8 cellular contexts compared by ENCODE assay signal in the genomic region with DNA sequence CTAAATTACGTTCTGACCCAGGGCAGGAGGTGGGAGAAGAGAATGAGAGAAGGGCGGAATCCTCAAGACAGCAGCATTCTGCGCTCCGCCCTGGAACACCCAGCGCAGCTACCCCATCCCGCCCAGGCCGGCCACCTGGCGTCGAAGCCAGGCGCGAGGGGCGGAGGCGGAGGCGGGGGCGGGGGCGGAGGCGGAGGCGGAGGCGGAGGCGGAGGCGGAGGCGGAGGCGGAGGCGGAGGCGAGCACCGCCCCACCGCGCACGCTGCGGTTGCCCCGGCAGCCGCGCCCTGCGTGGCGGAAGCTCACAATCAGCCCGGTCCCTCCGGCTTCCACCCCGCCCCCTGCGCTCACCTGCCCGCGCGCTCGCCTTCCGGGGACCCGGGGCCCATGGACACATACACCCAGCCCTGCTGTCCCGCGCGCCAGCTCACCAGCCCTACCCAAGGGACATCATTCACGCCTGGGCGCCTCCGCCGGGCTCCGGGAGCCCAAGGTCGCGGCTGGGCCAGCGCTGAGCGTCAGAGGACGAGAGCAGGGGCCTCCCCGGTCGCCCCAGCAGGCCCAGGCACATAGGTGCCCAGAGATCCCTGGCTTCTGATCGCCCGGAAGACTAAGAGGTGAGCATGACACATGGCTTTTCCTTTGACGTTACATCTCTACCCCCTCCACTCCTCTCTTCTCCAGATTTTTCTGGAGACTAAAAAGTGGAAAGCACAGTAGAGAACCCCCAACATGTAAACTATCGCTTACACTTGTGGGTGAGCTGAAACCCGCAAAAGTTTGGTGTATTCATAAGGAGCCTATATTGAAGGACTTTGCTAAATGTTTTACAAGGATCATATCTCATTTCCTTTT. TPM values are rescaled to one million over a fixed set of nuclear protein-coding genes. Genes with fewer than 3 reads are reported as not detected.
A peak's percentile ranks its signal among the peaks of the same experiment; 100 is the strongest.
DNase-seq lines count a peak whose midpoint lies in the region; ATAC-seq and TF ChIP-seq lines count a peak whose summit lies in the region.

A gene (plus strand): TSS at position 271 of the 855 bp plus-strand sequence. CDS start 3,315 bp downstream, outside the sequence.

- no peaks in the 10 kb centered on the region for H3K27me3 ChIP-seq in kidney epithelial cell (ENCODE audit: control insufficient read depth, insufficient read depth, low read length)

- ATAC-seq in HG03097 (IDR thresholded peaks at IDR 0.05; ENCODE audit: low FRiP score, unreplicated experiment), result peak; percentile 98
- peak; percentile 82 to 92 for ATAC-seq in activated CD4-positive, CD25-positive, alpha-beta regulatory T cell treated with anti-CD3 and anti-CD28 coated beads, Interleukin-2, amount 50 U/mL, for 24 hours

- peak within 1 kb of the TSS; percentile 71 for H3K4me3 ChIP-seq in kidney epithelial cell (ENCODE audit: low read depth, low read length)

- TF ChIP-seq CTCF in kidney epithelial cell (IDR thresholded peaks at IDR 0.05; ENCODE audit: insufficient read depth, low read length, poor library complexity, severe bottlenecking), result no peak

- no peaks in the 10 kb centered on the region for H3K36me3 ChIP-seq in kidney epithelial cell (ENCODE audit: control insufficient read depth, insufficient read depth, low read length)

- peak; percentile 28 for DNase-seq in SKM-1 treated with dmso at 0.1 percent for 144 hours (lab: John Stamatoyannopoulos, UW; ENCODE audit: unreplicated experiment)
- no peak for DNase-seq in SKM-1 (lab: John Stamatoyannopoulos, UW; ENCODE audit: unreplicated experiment)
- DNase-seq in NCI-H2107 treated with DMSO at 0.1 percent for 48 hours (lab: John Stamatoyannopoulos, UW; ENCODE audit: unreplicated experiment), result peak; percentile 51
- peak; percentile 71 for DNase-seq in cerebellar cortex (ENCODE audit: low spot score)
- peak; percentile 7 for DNase-seq in kidney epithelial cell (ENCODE audit: low read depth)
- peak; percentile 27 to 47 for DNase-seq in stimulated activated CD4-positive, alpha-beta T cell treated with anti-CD3 and anti-CD28 coated beads, Interleukin-15, amount 100 ng/mL, for 48 hours (ENCODE audit: low read depth in 2 of 2)

RNA-seq across cellular contexts. Expression of the gene that starts here (rescaled TPM):
- 7.6 and 8.2 TPM in 2 replicates for total RNA-seq in kidney epithelial cell
